11 cellular contexts compared by ENCODE assay signal in genomic region chr1:148317288-148317985, GRCh38.
DNase-seq lines count a peak whose midpoint lies in the region; ATAC-seq lines count a peak whose summit lies in the region.
"Had no signal": no experiment of that assay in that cellular context is flagged by ENCODE, and none has a peak within 500 bp of the region (broad histone marks: within the 10 kb centered on the region; RNA-seq: fewer than 3 reads in every experiment).

No MANE protein-coding gene starts in this region.

- H3K27me3 Mint-ChIP-seq in stimulated activated naive CD8-positive, alpha-beta T cell treated with anti-CD3 and anti-CD28 coated beads, Interleukin-15, Interleukin-2, amounts not matched to agents 100 ng/mL and 50 ng/mL, for 24 hours, result peaks cover 40% of the 10 kb centered on the region

- peak overlapping the region; percentile 77 for H3K4me3 ChIP-seq in adipocyte (ENCODE audit: low read length)
- H3K4me3 ChIP-seq in mesodermal cell (ENCODE audit: extremely low read depth, insufficient read depth, low read length, poor library complexity, severe bottlenecking), result peak overlapping the region; percentile 22
- H3K4me3 ChIP-seq: ovary had no signal

- H3K36me3 ChIP-seq in adipocyte (ENCODE audit: control insufficient read depth, insufficient read depth, low read length, severe bottlenecking) (no peaks in the 10 kb centered on the region), mesodermal cell (ENCODE audit: control insufficient read depth, insufficient read depth, low read length) (no peaks in the 10 kb centered on the region)
- H3K36me3 ChIP-seq: ovary had no signal

- peak overlapping the region; percentile 91 for H3K4me3 Mint-ChIP-seq in stimulated activated naive CD8-positive, alpha-beta T cell treated with anti-CD3 and anti-CD28 coated beads, Interleukin-15, Interleukin-2, amounts not matched to agents 100 ng/mL and 50 ng/mL, for 24 hours

- DNase-seq in stimulated activated naive CD8-positive, alpha-beta T cell treated with anti-CD3 and anti-CD28 coated beads, Interleukin-15, Interleukin-2, amounts not matched to agents 100 U/mL and 50 U/mL, for 24 hours, result no peak
- DNase-seq in adipocyte (ENCODE audit: low read depth), result no peak
- no peak for DNase-seq in stimulated activated CD4-positive, alpha-beta T cell treated with anti-CD3 and anti-CD28 coated beads, Interleukin-4, amount 100 ng/mL, for 4 hours
- DNase-seq in stimulated activated CD4-positive, alpha-beta T cell treated with anti-CD3 and anti-CD28 coated beads, Interleukin-12 subunit alpha, Interleukin-12 subunit beta, amount 100 ng/mL, for 4 hours, result no peak
- DNase-seq: Caco-2, NCI-H2081, ovary had no signal

- no peak overlapping the region for H3K27ac ChIP-seq in mesodermal cell (ENCODE audit: low read depth, low read length, severe bottlenecking)
- H3K27ac ChIP-seq: ovary had no signal

- no peak overlapping the region for H3K9ac ChIP-seq in adipocyte (ENCODE audit: low read length)

- H3K27me3 ChIP-seq in adipocyte (replicated peaks; ENCODE audit: control insufficient read depth, insufficient read depth, low read length), result peaks cover 5% of the 10 kb centered on the region
- H3K27me3 ChIP-seq: ovary had no signal

- no peak for ATAC-seq in stimulated activated naive CD8-positive, alpha-beta T cell treated with anti-CD3 and anti-CD28 coated beads, Interleukin-15, Interleukin-2, amounts not matched to agents 100 U/mL and 50 U/mL, for 24 hours
- ATAC-seq in HG03442 (IDR thresholded peaks at IDR 0.05; ENCODE audit: unreplicated experiment) (no peak), HG02870 (IDR thresholded peaks at IDR 0.05; ENCODE audit: unreplicated experiment) (no peak)

- H3K27ac Mint-ChIP-seq in stimulated activated naive CD8-positive, alpha-beta T cell treated with anti-CD3 and anti-CD28 coated beads, Interleukin-15, Interleukin-2, amounts not matched to agents 100 ng/mL and 50 ng/mL, for 24 hours, result peak overlapping the region; percentile 93

- H3K4me1 Mint-ChIP-seq in stimulated activated naive CD8-positive, alpha-beta T cell treated with anti-CD3 and anti-CD28 coated beads, Interleukin-15, Interleukin-2, amounts not matched to agents 100 ng/mL and 50 ng/mL, for 24 hours (ENCODE audit: low read depth), result peaks cover 40% of the 10 kb centered on the region

- no peaks in the 10 kb centered on the region for H3K36me3 Mint-ChIP-seq in stimulated activated naive CD8-positive, alpha-beta T cell treated with anti-CD3 and anti-CD28 coated beads, Interleukin-15, Interleukin-2, amounts not matched to agents 100 ng/mL and 50 ng/mL, for 24 hours (ENCODE audit: low read depth)

- H3K9me3 ChIP-seq in adipocyte (ENCODE audit: control insufficient read depth, low read length) (peaks cover 9% of the 10 kb centered on the region), mesodermal cell (ENCODE audit: control insufficient read depth, low read length) (peaks cover 3% of the 10 kb centered on the region)

- H3K4me1 ChIP-seq in adipocyte (ENCODE audit: control insufficient read depth, insufficient read depth, low read length) (no peaks in the 10 kb centered on the region), mesodermal cell (ENCODE audit: control insufficient read depth, insufficient read depth, low read length, poor library complexity, severe bottlenecking) (no peaks in the 10 kb centered on the region)
- H3K4me1 ChIP-seq: Caco-2 had no signal

- WGBS in mesodermal cell (ENCODE audit: insufficient coverage in 2 of 2), 2 experiments, result 29 to 32% methylated on average over 36 to 37 of the region's 42 CpGs

- H3K9me3 Mint-ChIP-seq in stimulated activated naive CD8-positive, alpha-beta T cell treated with anti-CD3 and anti-CD28 coated beads, Interleukin-15, Interleukin-2, amounts not matched to agents 100 ng/mL and 50 ng/mL, for 24 hours, result no peaks in the 10 kb centered on the region
